Comparison of ENCODE assay signal across 1 cellular context in the genomic region with DNA sequence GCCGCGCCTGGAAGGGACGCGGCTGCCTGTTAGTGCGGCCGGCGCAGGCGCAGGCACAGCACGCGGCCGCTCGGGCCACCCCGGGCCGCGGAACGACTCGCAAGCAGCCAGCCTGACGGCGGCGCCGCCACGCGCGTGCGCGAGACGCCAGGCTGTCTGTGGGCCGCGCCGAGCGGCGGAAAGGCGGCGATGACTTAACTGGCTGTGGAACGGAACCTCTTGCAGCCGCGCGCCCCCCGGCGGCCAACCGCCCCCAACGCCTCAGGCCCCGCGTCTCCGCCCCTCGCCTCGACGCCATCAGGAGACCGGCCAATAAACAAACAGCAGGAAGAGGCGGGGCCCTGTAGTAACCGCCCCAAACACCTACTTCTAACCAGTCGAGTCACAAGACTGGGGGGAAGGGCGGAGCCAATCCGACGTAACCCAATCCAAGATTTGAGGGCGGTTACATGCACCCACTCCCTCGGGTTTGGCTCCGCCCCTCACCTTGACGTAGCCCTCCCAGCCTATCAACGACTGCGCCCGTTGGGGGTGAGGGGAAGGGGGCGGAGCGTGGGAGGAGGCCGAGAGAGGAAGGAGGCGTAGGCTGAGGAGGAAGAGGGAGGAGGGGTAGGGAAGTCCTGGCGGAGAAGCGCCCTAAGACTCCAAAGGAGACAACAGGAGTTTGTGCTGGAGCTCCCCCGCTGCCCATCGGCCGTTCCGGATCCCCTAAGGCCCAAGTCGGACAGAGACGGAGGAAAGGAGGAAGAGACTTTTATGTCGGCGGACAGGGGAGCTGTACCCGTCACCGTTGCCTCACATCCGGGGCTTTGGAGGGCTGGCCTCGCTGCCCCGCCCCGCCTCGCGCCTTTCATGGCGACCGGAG.
A peak's percentile ranks its signal among the peaks of the same experiment; 100 is the strongest.
TF ChIP-seq lines count a peak whose summit lies in the region.

A gene (plus strand): TSS at position 566 of the 865 bp plus-strand sequence. CDS start 1,088 bp downstream, outside the sequence.

TF ChIP-seq in GM12878, 131 proteins besides CTCF, POLR2A, EP300 and RAD21 (continued from another document and continues in another):
- TF ChIP-seq, protein P1, sequence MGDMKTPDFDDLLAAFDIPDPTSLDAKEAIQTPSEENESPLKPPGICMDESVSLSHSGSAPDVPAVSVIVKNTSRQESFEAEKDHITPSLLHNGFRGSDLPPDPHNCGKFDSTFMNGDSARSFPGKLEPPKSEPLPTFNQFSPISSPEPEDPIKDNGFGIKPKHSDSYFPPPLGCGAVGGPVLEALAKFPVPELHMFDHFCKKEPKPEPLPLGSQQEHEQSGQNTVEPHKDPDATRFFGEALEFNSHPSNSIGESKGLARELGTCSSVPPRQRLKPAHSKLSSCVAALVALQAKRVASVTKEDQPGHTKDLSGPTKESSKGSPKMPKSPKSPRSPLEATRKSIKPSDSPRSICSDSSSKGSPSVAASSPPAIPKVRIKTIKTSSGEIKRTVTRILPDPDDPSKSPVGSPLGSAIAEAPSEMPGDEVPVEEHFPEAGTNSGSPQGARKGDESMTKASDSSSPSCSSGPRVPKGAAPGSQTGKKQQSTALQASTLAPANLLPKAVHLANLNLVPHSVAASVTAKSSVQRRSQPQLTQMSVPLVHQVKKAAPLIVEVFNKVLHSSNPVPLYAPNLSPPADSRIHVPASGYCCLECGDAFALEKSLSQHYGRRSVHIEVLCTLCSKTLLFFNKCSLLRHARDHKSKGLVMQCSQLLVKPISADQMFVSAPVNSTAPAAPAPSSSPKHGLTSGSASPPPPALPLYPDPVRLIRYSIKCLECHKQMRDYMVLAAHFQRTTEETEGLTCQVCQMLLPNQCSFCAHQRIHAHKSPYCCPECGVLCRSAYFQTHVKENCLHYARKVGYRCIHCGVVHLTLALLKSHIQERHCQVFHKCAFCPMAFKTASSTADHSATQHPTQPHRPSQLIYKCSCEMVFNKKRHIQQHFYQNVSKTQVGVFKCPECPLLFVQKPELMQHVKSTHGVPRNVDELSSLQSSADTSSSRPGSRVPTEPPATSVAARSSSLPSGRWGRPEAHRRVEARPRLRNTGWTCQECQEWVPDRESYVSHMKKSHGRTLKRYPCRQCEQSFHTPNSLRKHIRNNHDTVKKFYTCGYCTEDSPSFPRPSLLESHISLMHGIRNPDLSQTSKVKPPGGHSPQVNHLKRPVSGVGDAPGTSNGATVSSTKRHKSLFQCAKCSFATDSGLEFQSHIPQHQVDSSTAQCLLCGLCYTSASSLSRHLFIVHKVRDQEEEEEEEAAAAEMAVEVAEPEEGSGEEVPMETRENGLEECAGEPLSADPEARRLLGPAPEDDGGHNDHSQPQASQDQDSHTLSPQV (IDR thresholded peaks at IDR 0.05), result peak; percentile 82; the same call in 1 of the 2 replicates
- TF ChIP-seq, protein P2, sequence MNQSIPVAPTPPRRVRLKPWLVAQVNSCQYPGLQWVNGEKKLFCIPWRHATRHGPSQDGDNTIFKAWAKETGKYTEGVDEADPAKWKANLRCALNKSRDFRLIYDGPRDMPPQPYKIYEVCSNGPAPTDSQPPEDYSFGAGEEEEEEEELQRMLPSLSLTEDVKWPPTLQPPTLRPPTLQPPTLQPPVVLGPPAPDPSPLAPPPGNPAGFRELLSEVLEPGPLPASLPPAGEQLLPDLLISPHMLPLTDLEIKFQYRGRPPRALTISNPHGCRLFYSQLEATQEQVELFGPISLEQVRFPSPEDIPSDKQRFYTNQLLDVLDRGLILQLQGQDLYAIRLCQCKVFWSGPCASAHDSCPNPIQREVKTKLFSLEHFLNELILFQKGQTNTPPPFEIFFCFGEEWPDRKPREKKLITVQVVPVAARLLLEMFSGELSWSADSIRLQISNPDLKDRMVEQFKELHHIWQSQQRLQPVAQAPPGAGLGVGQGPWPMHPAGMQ (IDR thresholded peaks at IDR 0.05; ENCODE audit: borderline replicate concordance), result peak; percentile 9; the same call in 1 of the 2 replicates
- TF ChIP-seq POU2F2 (IDR thresholded peaks at IDR 0.05; ENCODE audit: borderline replicate concordance, low read depth, low read length) (peak; percentile 45; the same call in 2 of the 3 replicates), ZZZ3 (IDR thresholded peaks at IDR 0.05; ENCODE audit: control insufficient read depth, insufficient read length, low read depth) (no peak), RFX5 (IDR thresholded peaks at IDR 0.05; ENCODE audit: low read depth, low read length) (peak; percentile 78; the same call in 1 of the 2 replicates), CBFB (IDR thresholded peaks at IDR 0.05; ENCODE audit: low read depth) (no peak), SRF (IDR thresholded peaks at IDR 0.05; ENCODE audit: low read depth in 2 of 2, low read length in 2 of 2) (peak; percentile 94 to 97), YY1 (IDR thresholded peaks at IDR 0.05; ENCODE audit: low read depth, low read length) (peak; percentile 70), BACH1 (IDR thresholded peaks at IDR 0.05; ENCODE audit: borderline replicate concordance) (peak; percentile 99), MXI1 (IDR thresholded peaks at IDR 0.05; ENCODE audit: low read depth, low read length) (peak; percentile 87), ASH2L (IDR thresholded peaks at IDR 0.05; ENCODE audit: borderline replicate concordance, low read depth) (no peak), SUPT20H (IDR thresholded peaks at IDR 0.05; ENCODE audit: borderline replicate concordance, control insufficient read depth, low read depth, low read length) (no peak), KLF5 (IDR thresholded peaks at IDR 0.05; ENCODE audit: partially characterized antibody) (peak; percentile 26), EED (IDR thresholded peaks at IDR 0.05; ENCODE audit: low read depth) (no peak), BCL11A (IDR thresholded peaks at IDR 0.05; ENCODE audit: low read depth, low read length) (no peak), RB1 (IDR thresholded peaks at IDR 0.05; ENCODE audit: borderline replicate concordance) (peak; percentile 85), SMC3 (IDR thresholded peaks at IDR 0.05; ENCODE audit: borderline replicate concordance, low read length) (peak; percentile 41; the same call in 1 of the 2 replicates), HDGF (IDR thresholded peaks at IDR 0.05) (peak; percentile 100), HCFC1 (IDR thresholded peaks at IDR 0.05; ENCODE audit: low read length) (peak; percentile 11; the same call in 1 of the 2 replicates), ZNF24 (IDR thresholded peaks at IDR 0.05) (peak; percentile 59; the same call in 1 of the 2 replicates)
- TF ChIP-seq, protein P3, sequence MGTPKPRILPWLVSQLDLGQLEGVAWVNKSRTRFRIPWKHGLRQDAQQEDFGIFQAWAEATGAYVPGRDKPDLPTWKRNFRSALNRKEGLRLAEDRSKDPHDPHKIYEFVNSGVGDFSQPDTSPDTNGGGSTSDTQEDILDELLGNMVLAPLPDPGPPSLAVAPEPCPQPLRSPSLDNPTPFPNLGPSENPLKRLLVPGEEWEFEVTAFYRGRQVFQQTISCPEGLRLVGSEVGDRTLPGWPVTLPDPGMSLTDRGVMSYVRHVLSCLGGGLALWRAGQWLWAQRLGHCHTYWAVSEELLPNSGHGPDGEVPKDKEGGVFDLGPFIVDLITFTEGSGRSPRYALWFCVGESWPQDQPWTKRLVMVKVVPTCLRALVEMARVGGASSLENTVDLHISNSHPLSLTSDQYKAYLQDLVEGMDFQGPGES (IDR thresholded peaks at IDR 0.05), result peak; percentile 58; the same call in 1 of the 2 replicates
- TF ChIP-seq, protein P4, sequence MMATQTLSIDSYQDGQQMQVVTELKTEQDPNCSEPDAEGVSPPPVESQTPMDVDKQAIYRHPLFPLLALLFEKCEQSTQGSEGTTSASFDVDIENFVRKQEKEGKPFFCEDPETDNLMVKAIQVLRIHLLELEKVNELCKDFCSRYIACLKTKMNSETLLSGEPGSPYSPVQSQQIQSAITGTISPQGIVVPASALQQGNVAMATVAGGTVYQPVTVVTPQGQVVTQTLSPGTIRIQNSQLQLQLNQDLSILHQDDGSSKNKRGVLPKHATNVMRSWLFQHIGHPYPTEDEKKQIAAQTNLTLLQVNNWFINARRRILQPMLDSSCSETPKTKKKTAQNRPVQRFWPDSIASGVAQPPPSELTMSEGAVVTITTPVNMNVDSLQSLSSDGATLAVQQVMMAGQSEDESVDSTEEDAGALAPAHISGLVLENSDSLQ (IDR thresholded peaks at IDR 0.05), result peak; percentile 83
- TF ChIP-seq, protein P5, sequence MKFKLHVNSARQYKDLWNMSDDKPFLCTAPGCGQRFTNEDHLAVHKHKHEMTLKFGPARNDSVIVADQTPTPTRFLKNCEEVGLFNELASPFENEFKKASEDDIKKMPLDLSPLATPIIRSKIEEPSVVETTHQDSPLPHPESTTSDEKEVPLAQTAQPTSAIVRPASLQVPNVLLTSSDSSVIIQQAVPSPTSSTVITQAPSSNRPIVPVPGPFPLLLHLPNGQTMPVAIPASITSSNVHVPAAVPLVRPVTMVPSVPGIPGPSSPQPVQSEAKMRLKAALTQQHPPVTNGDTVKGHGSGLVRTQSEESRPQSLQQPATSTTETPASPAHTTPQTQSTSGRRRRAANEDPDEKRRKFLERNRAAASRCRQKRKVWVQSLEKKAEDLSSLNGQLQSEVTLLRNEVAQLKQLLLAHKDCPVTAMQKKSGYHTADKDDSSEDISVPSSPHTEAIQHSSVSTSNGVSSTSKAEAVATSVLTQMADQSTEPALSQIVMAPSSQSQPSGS (IDR thresholded peaks at IDR 0.05; ENCODE audit: low read length), result no peak
- TF ChIP-seq, protein P6, sequence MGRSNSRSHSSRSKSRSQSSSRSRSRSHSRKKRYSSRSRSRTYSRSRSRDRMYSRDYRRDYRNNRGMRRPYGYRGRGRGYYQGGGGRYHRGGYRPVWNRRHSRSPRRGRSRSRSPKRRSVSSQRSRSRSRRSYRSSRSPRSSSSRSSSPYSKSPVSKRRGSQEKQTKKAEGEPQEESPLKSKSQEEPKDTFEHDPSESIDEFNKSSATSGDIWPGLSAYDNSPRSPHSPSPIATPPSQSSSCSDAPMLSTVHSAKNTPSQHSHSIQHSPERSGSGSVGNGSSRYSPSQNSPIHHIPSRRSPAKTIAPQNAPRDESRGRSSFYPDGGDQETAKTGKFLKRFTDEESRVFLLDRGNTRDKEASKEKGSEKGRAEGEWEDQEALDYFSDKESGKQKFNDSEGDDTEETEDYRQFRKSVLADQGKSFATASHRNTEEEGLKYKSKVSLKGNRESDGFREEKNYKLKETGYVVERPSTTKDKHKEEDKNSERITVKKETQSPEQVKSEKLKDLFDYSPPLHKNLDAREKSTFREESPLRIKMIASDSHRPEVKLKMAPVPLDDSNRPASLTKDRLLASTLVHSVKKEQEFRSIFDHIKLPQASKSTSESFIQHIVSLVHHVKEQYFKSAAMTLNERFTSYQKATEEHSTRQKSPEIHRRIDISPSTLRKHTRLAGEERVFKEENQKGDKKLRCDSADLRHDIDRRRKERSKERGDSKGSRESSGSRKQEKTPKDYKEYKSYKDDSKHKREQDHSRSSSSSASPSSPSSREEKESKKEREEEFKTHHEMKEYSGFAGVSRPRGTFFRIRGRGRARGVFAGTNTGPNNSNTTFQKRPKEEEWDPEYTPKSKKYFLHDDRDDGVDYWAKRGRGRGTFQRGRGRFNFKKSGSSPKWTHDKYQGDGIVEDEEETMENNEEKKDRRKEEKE (IDR thresholded peaks at IDR 0.05), result no peak; the same call in 1 of the 2 replicates
- TF ChIP-seq, protein P7, sequence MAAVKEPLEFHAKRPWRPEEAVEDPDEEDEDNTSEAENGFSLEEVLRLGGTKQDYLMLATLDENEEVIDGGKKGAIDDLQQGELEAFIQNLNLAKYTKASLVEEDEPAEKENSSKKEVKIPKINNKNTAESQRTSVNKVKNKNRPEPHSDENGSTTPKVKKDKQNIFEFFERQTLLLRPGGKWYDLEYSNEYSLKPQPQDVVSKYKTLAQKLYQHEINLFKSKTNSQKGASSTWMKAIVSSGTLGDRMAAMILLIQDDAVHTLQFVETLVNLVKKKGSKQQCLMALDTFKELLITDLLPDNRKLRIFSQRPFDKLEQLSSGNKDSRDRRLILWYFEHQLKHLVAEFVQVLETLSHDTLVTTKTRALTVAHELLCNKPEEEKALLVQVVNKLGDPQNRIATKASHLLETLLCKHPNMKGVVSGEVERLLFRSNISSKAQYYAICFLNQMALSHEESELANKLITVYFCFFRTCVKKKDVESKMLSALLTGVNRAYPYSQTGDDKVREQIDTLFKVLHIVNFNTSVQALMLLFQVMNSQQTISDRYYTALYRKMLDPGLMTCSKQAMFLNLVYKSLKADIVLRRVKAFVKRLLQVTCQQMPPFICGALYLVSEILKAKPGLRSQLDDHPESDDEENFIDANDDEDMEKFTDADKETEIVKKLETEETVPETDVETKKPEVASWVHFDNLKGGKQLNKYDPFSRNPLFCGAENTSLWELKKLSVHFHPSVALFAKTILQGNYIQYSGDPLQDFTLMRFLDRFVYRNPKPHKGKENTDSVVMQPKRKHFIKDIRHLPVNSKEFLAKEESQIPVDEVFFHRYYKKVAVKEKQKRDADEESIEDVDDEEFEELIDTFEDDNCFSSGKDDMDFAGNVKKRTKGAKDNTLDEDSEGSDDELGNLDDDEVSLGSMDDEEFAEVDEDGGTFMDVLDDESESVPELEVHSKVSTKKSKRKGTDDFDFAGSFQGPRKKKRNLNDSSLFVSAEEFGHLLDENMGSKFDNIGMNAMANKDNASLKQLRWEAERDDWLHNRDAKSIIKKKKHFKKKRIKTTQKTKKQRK (IDR thresholded peaks at IDR 0.05; ENCODE audit: low read depth, low read length), result peak; percentile 57
- TF ChIP-seq, protein P8, sequence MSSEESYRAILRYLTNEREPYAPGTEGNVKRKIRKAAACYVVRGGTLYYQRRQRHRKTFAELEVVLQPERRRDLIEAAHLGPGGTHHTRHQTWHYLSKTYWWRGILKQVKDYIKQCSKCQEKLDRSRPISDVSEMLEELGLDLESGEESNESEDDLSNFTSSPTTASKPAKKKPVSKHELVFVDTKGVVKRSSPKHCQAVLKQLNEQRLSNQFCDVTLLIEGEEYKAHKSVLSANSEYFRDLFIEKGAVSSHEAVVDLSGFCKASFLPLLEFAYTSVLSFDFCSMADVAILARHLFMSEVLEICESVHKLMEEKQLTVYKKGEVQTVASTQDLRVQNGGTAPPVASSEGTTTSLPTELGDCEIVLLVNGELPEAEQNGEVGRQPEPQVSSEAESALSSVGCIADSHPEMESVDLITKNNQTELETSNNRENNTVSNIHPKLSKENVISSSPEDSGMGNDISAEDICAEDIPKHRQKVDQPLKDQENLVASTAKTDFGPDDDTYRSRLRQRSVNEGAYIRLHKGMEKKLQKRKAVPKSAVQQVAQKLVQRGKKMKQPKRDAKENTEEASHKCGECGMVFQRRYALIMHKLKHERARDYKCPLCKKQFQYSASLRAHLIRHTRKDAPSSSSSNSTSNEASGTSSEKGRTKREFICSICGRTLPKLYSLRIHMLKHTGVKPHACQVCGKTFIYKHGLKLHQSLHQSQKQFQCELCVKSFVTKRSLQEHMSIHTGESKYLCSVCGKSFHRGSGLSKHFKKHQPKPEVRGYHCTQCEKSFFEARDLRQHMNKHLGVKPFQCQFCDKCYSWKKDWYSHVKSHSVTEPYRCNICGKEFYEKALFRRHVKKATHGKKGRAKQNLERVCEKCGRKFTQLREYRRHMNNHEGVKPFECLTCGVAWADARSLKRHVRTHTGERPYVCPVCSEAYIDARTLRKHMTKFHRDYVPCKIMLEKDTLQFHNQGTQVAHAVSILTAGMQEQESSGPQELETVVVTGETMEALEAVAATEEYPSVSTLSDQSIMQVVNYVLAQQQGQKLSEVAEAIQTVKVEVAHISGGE (CRISPR knock-in tag; IDR thresholded peaks at IDR 0.05), result no peak
- TF ChIP-seq, protein P9, sequence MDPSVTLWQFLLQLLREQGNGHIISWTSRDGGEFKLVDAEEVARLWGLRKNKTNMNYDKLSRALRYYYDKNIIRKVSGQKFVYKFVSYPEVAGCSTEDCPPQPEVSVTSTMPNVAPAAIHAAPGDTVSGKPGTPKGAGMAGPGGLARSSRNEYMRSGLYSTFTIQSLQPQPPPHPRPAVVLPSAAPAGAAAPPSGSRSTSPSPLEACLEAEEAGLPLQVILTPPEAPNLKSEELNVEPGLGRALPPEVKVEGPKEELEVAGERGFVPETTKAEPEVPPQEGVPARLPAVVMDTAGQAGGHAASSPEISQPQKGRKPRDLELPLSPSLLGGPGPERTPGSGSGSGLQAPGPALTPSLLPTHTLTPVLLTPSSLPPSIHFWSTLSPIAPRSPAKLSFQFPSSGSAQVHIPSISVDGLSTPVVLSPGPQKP (IDR thresholded peaks at IDR 0.05; ENCODE audit: low read depth, low read length), result peak; percentile 69; the same call in 1 of the 2 replicates
